8 cellular contexts compared by ENCODE assay signal in genomic region chr13:28532226-28533048, GRCh38. TPM values are rescaled to one million over a fixed set of nuclear protein-coding genes. Genes with fewer than 3 reads are reported as not detected.
DNase-seq lines count a peak whose midpoint lies in the region; ATAC-seq lines count a peak whose summit lies in the region.

No MANE protein-coding gene starts in this region.

- H3K4me3 Mint-ChIP-seq in activated CD4-positive, alpha-beta T cell treated with anti-CD3 and anti-CD28 coated beads, Interleukin-2, amount 10 ng/mL, durations not matched to agents 7 days and 5 days: peak overlapping the region; percentile 37

- H3K4me3 ChIP-seq in iPS-15b (ENCODE audit: low read depth, low read length) (peak overlapping the region; percentile 64), skeletal muscle satellite cell (ENCODE audit: low read length) (peak overlapping the region; percentile 54)

- H3K4me2 ChIP-seq in skeletal muscle satellite cell (ENCODE audit: low read length): peak overlapping the region; percentile 78

- no peaks in the 10 kb centered on the region for H3K4me1 Mint-ChIP-seq in activated CD4-positive, alpha-beta T cell treated with anti-CD3 and anti-CD28 coated beads, Interleukin-2, amount 10 ng/mL, durations not matched to agents 7 days and 5 days

- H3K9me3 Mint-ChIP-seq in activated CD4-positive, alpha-beta T cell treated with anti-CD3 and anti-CD28 coated beads, Interleukin-2, amount 10 ng/mL, durations not matched to agents 7 days and 5 days: peaks cover 3% of the 10 kb centered on the region
- H3K9me3 Mint-ChIP-seq in activated naive CD4-positive, alpha-beta T cell treated with anti-CD3 and anti-CD28 coated beads, Interleukin-2, amount 50 U/mL, for 72 hours: no peaks in the 10 kb centered on the region

- H3K9ac ChIP-seq in iPS-15b (ENCODE audit: low read depth, low read length) (peak overlapping the region; percentile 32), skeletal muscle satellite cell (ENCODE audit: low read depth, low read length) (peak overlapping the region; percentile 59)

- H3K27me3 Mint-ChIP-seq in activated CD4-positive, alpha-beta T cell treated with anti-CD3 and anti-CD28 coated beads, Interleukin-2, amount 10 ng/mL, durations not matched to agents 7 days and 5 days: peaks cover 36% of the 10 kb centered on the region

- DNase-seq in activated CD4-positive, alpha-beta T cell treated with anti-CD3 and anti-CD28 coated beads, Interleukin-2, amount 10 ng/mL, durations not matched to agents 7 days and 5 days: no peak
- no peak for DNase-seq in activated CD4-positive, alpha-beta T cell treated with anti-CD3 and anti-CD28 coated beads for 4 hours
- DNase-seq in activated naive CD4-positive, alpha-beta T cell treated with anti-CD3 and anti-CD28 coated beads, Interleukin-2, amount 50 U/mL, for 72 hours (ENCODE audit: low spot score in 2 of 2): peak in 1 of 2 donors; percentile 27
- DNase-seq in NCI-H1436 treated with DMSO at 0.1 percent for 48 hours (lab: John Stamatoyannopoulos, UW): no peak

- H3K27ac Mint-ChIP-seq in activated CD4-positive, alpha-beta T cell treated with anti-CD3 and anti-CD28 coated beads, Interleukin-2, amount 10 ng/mL, durations not matched to agents 7 days and 5 days: peak overlapping the region; percentile 28
- no peak overlapping the region for H3K27ac Mint-ChIP-seq in activated naive CD4-positive, alpha-beta T cell treated with anti-CD3 and anti-CD28 coated beads, Interleukin-2, amount 50 U/mL, for 72 hours

- H3K36me3 Mint-ChIP-seq in activated CD4-positive, alpha-beta T cell treated with anti-CD3 and anti-CD28 coated beads, Interleukin-2, amount 10 ng/mL, durations not matched to agents 7 days and 5 days (ENCODE audit: low read depth): no peaks in the 10 kb centered on the region
- peaks cover 0 to 20% of the 10 kb centered on the region in 2 donors for H3K36me3 Mint-ChIP-seq in activated naive CD4-positive, alpha-beta T cell treated with anti-CD3 and anti-CD28 coated beads, Interleukin-2, amount 50 U/mL, for 72 hours

- CTCF ChIA-PET in activated CD4-positive, alpha-beta T cell treated with anti-CD3 and anti-CD28 coated beads, Interleukin-2, amount 10 ng/mL, durations not matched to agents 7 days and 5 days (lab: Charles Lee): no interaction called here

- ATAC-seq in activated naive CD4-positive, alpha-beta T cell treated with anti-CD3 and anti-CD28 coated beads, Interleukin-2, amount 50 U/mL, for 72 hours: peak; percentile 22 to 37
- ATAC-seq in GM18519 (IDR thresholded peaks at IDR 0.05; ENCODE audit: low FRiP score, unreplicated experiment): no peak
- ATAC-seq in HG02981 (IDR thresholded peaks at IDR 0.05; ENCODE audit: unreplicated experiment): no peak

- H3K36me3 ChIP-seq in iPS-15b (ENCODE audit: control insufficient read depth, insufficient read depth, low read length): no peaks in the 10 kb centered on the region
- H3K36me3 ChIP-seq in skeletal muscle satellite cell (ENCODE audit: insufficient read depth, low read length): no peaks in the 10 kb centered on the region

- H3K4me1 ChIP-seq in iPS-15b (ENCODE audit: control insufficient read depth, insufficient read depth, low read length) (peaks cover 10% of the 10 kb centered on the region), skeletal muscle satellite cell (ENCODE audit: control insufficient read depth, insufficient read depth, low read length) (peaks cover 7% of the 10 kb centered on the region)

- POLR2A ChIA-PET in activated CD4-positive, alpha-beta T cell treated with anti-CD3 and anti-CD28 coated beads, Interleukin-2, amount 10 ng/mL, durations not matched to agents 7 days and 5 days (lab: Charles Lee): no interaction called here

- peaks cover 28% of the 10 kb centered on the region for H3K27me3 ChIP-seq in iPS-15b (ENCODE audit: control insufficient read depth, insufficient read depth, low read length)
- peaks cover 40% of the 10 kb centered on the region for H3K27me3 ChIP-seq in skeletal muscle satellite cell (ENCODE audit: control insufficient read depth, insufficient read depth, low read length)

- H3K9me3 ChIP-seq in iPS-15b (ENCODE audit: control insufficient read depth, insufficient read depth, low read length) (no peaks in the 10 kb centered on the region), skeletal muscle satellite cell (replicated peaks; ENCODE audit: low read length) (no peaks in the 10 kb centered on the region)

RNA-seq across cellular contexts. Expression of gene FLT1, which starts 37.5 kb away (rescaled TPM):
- total RNA-seq in activated CD4-positive, alpha-beta T cell treated with anti-CD3 and anti-CD28 coated beads, Interleukin-2, amount 10 ng/mL, durations not matched to agents 7 days and 5 days: under 1 TPM; 0.32 to 0.71 TPM
- total RNA-seq in activated naive CD4-positive, alpha-beta T cell treated with anti-CD3 and anti-CD28 coated beads, Interleukin-2, amount 50 U/mL, for 72 hours: 10 to 100 TPM in 1 of 2 donors, 1 to 10 TPM in 1; 4.0 to 25.5 TPM
- not detected in 2 replicates for total RNA-seq in skeletal muscle satellite cell (2012; rRNA removed)

Comparison
In these comparisons a context has a peak if more than half of its experiments do, and no peak if none do; other contexts are left out.
1. ATAC-seq: peak in activated naive CD4-positive, alpha-beta T cell treated with anti-CD3 and anti-CD28 coated beads, Interleukin-2, amount 50 U/mL, for 72 hours (2 of 2); none in GM18519 (single experiment) and HG02981 (single experiment).